Comparison of ENCODE assay signal across 1 cellular context in genomic region chr17:40564883-40565744, GRCh38.
TF ChIP-seq lines count a peak whose summit lies in the region.

Gene CCR7 (minus strand): TSS chr17:40565472. CDS start chr17:40565409, 63 bp downstream.

TF ChIP-seq in K562, 482 proteins besides CTCF, POLR2A, EP300 and RAD21 (continued from another document):
- TF ChIP-seq HES1 (IDR thresholded peaks at IDR 0.05; ENCODE audit: low read depth) (no peak), ZC3H4 (CRISPR knock-in tag; IDR thresholded peaks at IDR 0.05; ENCODE audit: borderline replicate concordance) (no peak), ETV6 (IDR thresholded peaks at IDR 0.05; ENCODE audit: borderline replicate concordance in 1 of 2, low read depth in 2 of 2, low read length in 1 of 2) (no peak), ETV6 (CRISPR knock-in tag; IDR thresholded peaks at IDR 0.05; ENCODE audit: borderline replicate concordance) (no peak), ZBTB8A (IDR thresholded peaks at IDR 0.05; ENCODE audit: partially characterized antibody) (no peak), CREM (IDR thresholded peaks at IDR 0.05; ENCODE audit: low read depth) (no peak), SMARCB1 (IDR thresholded peaks at IDR 0.05; ENCODE audit: insufficient read length, low read depth) (no peak), CBFA2T2 (conservative IDR thresholded peaks at IDR 0.05) (0 out of 2 replicates have a peak, but pooled peaks have one; percentile 8), KLF10 (CRISPR knock-in tag; IDR thresholded peaks at IDR 0.05) (no peak), DDX20 (tag; IDR thresholded peaks at IDR 0.05; ENCODE audit: low read depth) (no peak), PHB (CRISPR knock-in tag; IDR thresholded peaks at IDR 0.05) (no peak), JUND (IDR thresholded peaks at IDR 0.05; ENCODE audit: borderline replicate concordance, low read depth, low read length) (peak; percentile 56; the same call in 1 of the 2 replicates), JUND (tag; IDR thresholded peaks at IDR 0.05; ENCODE audit: borderline replicate concordance, low read depth, low read length) (no peak), GTF2F1 (IDR thresholded peaks at IDR 0.05; ENCODE audit: low read depth, low read length) (no peak), GATAD2B (IDR thresholded peaks at IDR 0.05; ENCODE audit: borderline replicate concordance) (no peak), VEZF1 (CRISPR knock-in tag; IDR thresholded peaks at IDR 0.05) (peak; percentile 35), NFIC (IDR thresholded peaks at IDR 0.05) (no peak), TBL1XR1 (IDR thresholded peaks at IDR 0.05; ENCODE audit: low read length in 2 of 2) (no peak), GMEB1 (CRISPR knock-in tag; IDR thresholded peaks at IDR 0.05) (no peak), RFX5 (IDR thresholded peaks at IDR 0.05; ENCODE audit: low read depth, low read length) (no peak), NONO (IDR thresholded peaks at IDR 0.05; ENCODE audit: low read depth in 2 of 2, low read length in 1 of 2) (no peak), CCNT2 (IDR thresholded peaks at IDR 0.05; ENCODE audit: borderline replicate concordance, extremely low read depth, insufficient read length, low read depth, low read length) (no peak), ZBTB1 (CRISPR knock-in tag; IDR thresholded peaks at IDR 0.05; ENCODE audit: borderline replicate concordance, low read depth) (no peak), CBFA2T3 (IDR thresholded peaks at IDR 0.05) (peak; percentile 33), NFXL1 (CRISPR knock-in tag; IDR thresholded peaks at IDR 0.05) (no peak), ZNF174 (CRISPR knock-in tag; IDR thresholded peaks at IDR 0.05) (no peak), ATF1 (CRISPR knock-in tag; IDR thresholded peaks at IDR 0.05) (no peak), ATF1 (tag; IDR thresholded peaks at IDR 0.05) (no peak), RB1 (IDR thresholded peaks at IDR 0.05; ENCODE audit: low read depth) (no peak), ERF (CRISPR knock-in tag; IDR thresholded peaks at IDR 0.05) (no peak), ZNF121 (CRISPR knock-in tag; conservative IDR thresholded peaks at IDR 0.05) (no peak), HNRNPL (IDR thresholded peaks at IDR 0.05; ENCODE audit: low read depth, low read length) (no peak), ZNF3 (CRISPR knock-in tag; IDR thresholded peaks at IDR 0.05) (no peak), HLTF (IDR thresholded peaks at IDR 0.05) (no peak), HDAC8 (tag; IDR thresholded peaks at IDR 0.05) (no peak), TRIM28 (IDR thresholded peaks at IDR 0.05) (no peak), HNRNPH1 (optimal IDR thresholded peaks at IDR 0.05; ENCODE audit: low read depth, low read length) (no peak)
